ENCODE assay signal across 16 cellular contexts in genomic region chr3:155412856-155413255, GRCh38.
A peak's percentile ranks its signal among the peaks of the same experiment; 100 is the strongest.
DNase-seq lines count a peak whose midpoint lies in the region; ATAC-seq and TF ChIP-seq lines count a peak whose summit lies in the region.
"Had no signal": no experiment of that assay in that cellular context is flagged by ENCODE, and none has a peak within 500 bp of the region (broad histone marks: within the 10 kb centered on the region; RNA-seq: fewer than 3 reads in every experiment).

No MANE protein-coding gene starts in this region.

- H3K27me3 ChIP-seq in BLaER1 treated with 17β-estradiol and CSF1 and Interleukin-3, amounts not matched to agents 10 nM and 100 nM = no peaks in the 10 kb centered on the region
- H3K27me3 ChIP-seq in HAP-1 (ENCODE audit: low read depth) = no peaks in the 10 kb centered on the region
- H3K27me3 ChIP-seq in endodermal cell (ENCODE audit: control insufficient read depth, insufficient read depth, low read length, poor library complexity, severe bottlenecking) = no peaks in the 10 kb centered on the region
- H3K27me3 ChIP-seq in transverse colon = no peaks in the 10 kb centered on the region

- ATAC-seq in HG03280 (IDR thresholded peaks at IDR 0.05; ENCODE audit: unreplicated experiment) = no peak
- ATAC-seq in HG03442 (IDR thresholded peaks at IDR 0.05; ENCODE audit: unreplicated experiment) = no peak
- ATAC-seq: A549; CD8-positive, alpha-beta T cell had no signal

- intact Hi-C loops in transverse colon (cut with DNase I; ENCODE audit: low total_unique reads) = no loop called here

- peaks cover 6% of the 10 kb centered on the region for H3K9me3 Mint-ChIP-seq in endodermal cell
- H3K9me3 Mint-ChIP-seq in neural crest cell = peaks cover 4% of the 10 kb centered on the region
- H3K9me3 Mint-ChIP-seq: CD8-positive, alpha-beta T cell had no signal

- peak overlapping the region in 8 of 11 experiments; percentile 23 to 79 (median 55); a peak in 17 of 22 replicates for H3K4me2 ChIP-seq in BLaER1 treated with 17β-estradiol and CSF1 and Interleukin-3, amounts not matched to agents 10 nM and 100 nM
- H3K4me2 ChIP-seq: A549 had no signal

- no peak overlapping the region for H3K4me3 ChIP-seq in BLaER1 treated with 17β-estradiol and CSF1 and Interleukin-3, amounts not matched to agents 10 nM and 100 nM
- H3K4me3 ChIP-seq in HAP-1 (no peak overlapping the region), endodermal cell (ENCODE audit: low read length) (peak overlapping the region; percentile 1), transverse colon (no peak overlapping the region)
- H3K4me3 ChIP-seq: A549, SK-N-MC had no signal

- TF ChIP-seq CTCF in endodermal cell (conservative IDR thresholded peaks at IDR 0.05) (no peak), neural crest cell (conservative IDR thresholded peaks at IDR 0.05) (no peak), transverse colon (IDR thresholded peaks at IDR 0.05) (no peak)

- peak overlapping the region; percentile 26 for H3K27ac Mint-ChIP-seq in endodermal cell
- peak overlapping the region; percentile 30 for H3K27ac Mint-ChIP-seq in neural crest cell (ENCODE audit: unreplicated experiment)
- H3K27ac Mint-ChIP-seq: CD8-positive, alpha-beta T cell had no signal

- H3K9me3 ChIP-seq in BLaER1 treated with 17β-estradiol and CSF1 and Interleukin-3, amounts not matched to agents 10 nM and 100 nM (replicated peaks in 1 of 11) = peaks cover 8 to 18% (median 11%) of the 10 kb centered on the region in 11 experiments; a peak in 21 of 22 replicates
- H3K9me3 ChIP-seq in HAP-1 (no peaks in the 10 kb centered on the region), endodermal cell (ENCODE audit: control insufficient read depth, low read length) (peaks cover 12% of the 10 kb centered on the region), transverse colon (no peaks in the 10 kb centered on the region)
- H3K9me3 ChIP-seq: A549 had no signal

- no peak for TF ChIP-seq EP300 in transverse colon (IDR thresholded peaks at IDR 0.05; ENCODE audit: low read depth)

- peaks cover 0 to 39% (median 31%) of the 10 kb centered on the region in 10 experiments; a peak in 15 of 20 replicates for H3K4me1 ChIP-seq in BLaER1 treated with 17β-estradiol and CSF1 and Interleukin-3, amounts not matched to agents 10 nM and 100 nM
- H3K4me1 ChIP-seq in HAP-1 (peaks cover 10% of the 10 kb centered on the region), endodermal cell (ENCODE audit: control insufficient read depth, insufficient read depth, low read length) (peaks cover 2% of the 10 kb centered on the region), transverse colon (no peaks in the 10 kb centered on the region)

- H3K4me3 Mint-ChIP-seq in endodermal cell = no peak overlapping the region
- H3K4me3 Mint-ChIP-seq in neural crest cell = no peak overlapping the region
- H3K4me3 Mint-ChIP-seq: CD8-positive, alpha-beta T cell had no signal

- H3K27me3 Mint-ChIP-seq in endodermal cell (ENCODE audit: insufficient read depth) (no peaks in the 10 kb centered on the region), neural crest cell (ENCODE audit: low read depth) (no peaks in the 10 kb centered on the region)

- no peaks in the 10 kb centered on the region for H3K36me3 ChIP-seq in BLaER1 treated with 17β-estradiol and CSF1 and Interleukin-3, amounts not matched to agents 10 nM and 100 nM
- no peaks in the 10 kb centered on the region for H3K36me3 ChIP-seq in HAP-1 (replicated peaks)
- H3K36me3 ChIP-seq in endodermal cell (ENCODE audit: control insufficient read depth, insufficient read depth, low read length) = no peaks in the 10 kb centered on the region
- no peaks in the 10 kb centered on the region for H3K36me3 ChIP-seq in transverse colon

- no peak overlapping the region for H3K9ac ChIP-seq in BLaER1 treated with 17β-estradiol and CSF1 and Interleukin-3, amounts not matched to agents 10 nM and 100 nM
- no peak overlapping the region for H3K9ac ChIP-seq in endodermal cell (ENCODE audit: extremely low read depth, low read length, poor library complexity, severe bottlenecking)

- WGBS in endodermal cell (ENCODE audit: insufficient coverage in 1 of 2, insufficient read length in 1 of 2), 2 experiments = 20 to 40% methylated on average over 2 to 3 of the region's 3 CpGs
- WGBS in transverse colon (ENCODE audit: low coverage in 1 of 2), 2 donors = 47 to 69% methylated on average over 3 of the region's 3 CpGs

- no peak overlapping the region for H3K27ac ChIP-seq in BLaER1 treated with 17β-estradiol and CSF1 and Interleukin-3, amounts not matched to agents 10 nM and 100 nM
- no peak overlapping the region for H3K27ac ChIP-seq in endodermal cell (ENCODE audit: low read depth, low read length)
- no peak overlapping the region for H3K27ac ChIP-seq in transverse colon
- H3K27ac ChIP-seq: A549, SK-N-MC had no signal

- TF ChIP-seq POLR2A in transverse colon (IDR thresholded peaks at IDR 0.05) = no peak

- in situ Hi-C loops in HAP-1 (cut with MboI; ENCODE audit: low sequenced_read_pairs) (no loop called here), transverse colon (cut with MboI; ENCODE audit: low pct_ligation_motif_present in 1 of 4, low pct_unique_long_range_greater_than_20kb in 1 of 4, low sequenced_read_pairs in 3 of 4) (no loop called here)

- DNase-seq in HAP-1 (ENCODE audit: low spot score in 2 of 2) (peak; percentile 31 to 37), endodermal cell (no peak), neural crest cell (ENCODE audit: low read depth, low spot score) (no peak), transverse colon (no peak)
- DNase-seq: CD8-positive, alpha-beta T cell; NCI-H1092 treated with DMSO at 0.1 percent for 48 hours; NCI-H146; NCI-H2081; NCI-H510A; NCI-H82; SHP77 had no signal

- peaks cover 40% of the 10 kb centered on the region for H3K4me1 Mint-ChIP-seq in endodermal cell
- peaks cover 12% of the 10 kb centered on the region for H3K4me1 Mint-ChIP-seq in neural crest cell

- H3K36me3 Mint-ChIP-seq in endodermal cell (ENCODE audit: low read depth) = no peaks in the 10 kb centered on the region
- H3K36me3 Mint-ChIP-seq in neural crest cell (ENCODE audit: low read depth) = no peaks in the 10 kb centered on the region
- H3K36me3 Mint-ChIP-seq: CD8-positive, alpha-beta T cell had no signal

- H4K20me1 ChIP-seq in BLaER1 treated with 17β-estradiol and CSF1 and Interleukin-3, amounts not matched to agents 10 nM and 100 nM = no peaks in the 10 kb centered on the region

Comparison
In these comparisons a context has a peak if more than half of its experiments do, and no peak if none do; other contexts are left out.
1. DNase-seq: peak in HAP-1 (2 of 2); none in endodermal cell (single experiment), neural crest cell (single experiment) and transverse colon (single experiment).